ENCODE assay signal across 10 cellular contexts in the genomic region with DNA sequence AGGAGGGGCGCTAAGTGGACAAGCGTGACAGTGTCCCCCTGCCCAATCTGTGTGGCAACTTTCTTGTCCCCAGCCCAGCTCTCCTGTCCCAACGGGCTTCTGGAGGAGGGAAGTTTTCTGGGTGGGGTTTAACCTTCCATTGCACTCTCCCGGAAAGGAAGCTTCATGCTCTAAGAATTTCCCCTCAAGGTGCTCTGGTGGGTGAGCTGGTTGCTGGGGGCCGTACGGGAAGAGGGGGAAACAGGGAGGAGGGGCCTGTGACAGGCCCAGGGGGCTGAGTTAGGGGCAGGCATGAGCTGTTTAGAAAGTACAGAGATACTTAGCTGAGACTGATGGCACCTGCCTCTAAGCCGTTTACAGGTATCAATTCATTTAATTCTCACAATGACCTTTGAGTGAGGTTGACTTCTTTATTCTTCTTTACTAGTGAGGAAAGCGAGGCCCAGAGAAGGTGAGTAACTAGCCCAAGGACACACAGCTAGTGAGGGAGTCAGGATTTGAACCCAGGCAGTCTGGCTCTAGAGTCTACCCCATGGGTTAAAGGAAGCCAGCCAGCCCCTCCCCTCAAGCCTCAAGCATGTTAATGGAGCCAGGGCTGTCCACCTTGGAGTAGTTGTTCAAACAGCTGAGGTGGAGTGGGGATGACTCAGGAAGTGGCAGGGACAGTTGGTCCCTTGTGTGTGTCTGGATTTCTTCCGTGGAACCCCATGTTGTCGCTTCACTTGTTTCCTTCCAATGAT. TPM values are rescaled to one million over a fixed set of nuclear protein-coding genes. Genes with fewer than 3 reads are reported as not detected.
A peak's percentile ranks its signal among the peaks of the same experiment; 100 is the strongest.
DNase-seq lines count a peak whose midpoint lies in the region; ATAC-seq and TF ChIP-seq lines count a peak whose summit lies in the region.
"Had no signal": no experiment of that assay in that cellular context is flagged by ENCODE, and none has a peak within 500 bp of the region (broad histone marks: within the 10 kb centered on the region; RNA-seq: fewer than 3 reads in every experiment).

No MANE protein-coding gene starts in this region.

- H3K79me2 ChIP-seq in SK-N-SH (ENCODE audit: insufficient read depth) (no peaks in the 10 kb centered on the region), GM23338 (replicated peaks; ENCODE audit: insufficient read depth) (no peaks in the 10 kb centered on the region)

- H3F3A ChIP-seq in SK-N-SH (replicated peaks; ENCODE audit: insufficient read depth) (peaks cover 7% of the 10 kb centered on the region), GM23338 (replicated peaks; ENCODE audit: low read depth) (no peaks in the 10 kb centered on the region)

- DNase-seq in SK-N-SH: no peak
- DNase-seq in activated CD8-positive, alpha-beta T cell treated with anti-CD3 and anti-CD28 coated beads for 36 hours: peak; percentile 58
- peak in 1 of 3 donors; percentile 7 for DNase-seq in right cardiac atrium
- no peak for DNase-seq in GM23338 (ENCODE audit: low spot score)
- DNase-seq: mammary epithelial cell had no signal

- H3K27me3 ChIP-seq in SK-N-SH (ENCODE audit: insufficient read depth) (no peaks in the 10 kb centered on the region), right cardiac atrium (ENCODE audit: control insufficient read depth, insufficient read depth) (no peaks in the 10 kb centered on the region), GM23338 (ENCODE audit: insufficient read depth) (no peaks in the 10 kb centered on the region)

- H3K36me3 ChIP-seq in SK-N-SH (replicated peaks in 1 of 2; ENCODE audit: control insufficient read depth in 1 of 2, insufficient read depth in 2 of 2, low read length in 1 of 2): no peaks in the 10 kb centered on the region
- H3K36me3 ChIP-seq in GM23338 (ENCODE audit: insufficient read depth): no peaks in the 10 kb centered on the region

- H3K4me3 ChIP-seq in SK-N-SH (ENCODE audit: low read depth in 2 of 2, low read length in 1 of 2) (no peak overlapping the region), right cardiac atrium (ENCODE audit: low read length) (no peak overlapping the region), GM23338 (no peak overlapping the region)

- peak overlapping the region; percentile 15; the same call in 1 of the 2 replicates for H3K4me2 ChIP-seq in SK-N-SH
- no peak overlapping the region for H3K4me2 ChIP-seq in GM23338

- H3K27me3 Mint-ChIP-seq in activated CD8-positive, alpha-beta T cell treated with anti-CD3 and anti-CD28 coated beads for 36 hours: no peaks in the 10 kb centered on the region
- no peaks in the 10 kb centered on the region for H3K27me3 Mint-ChIP-seq in stimulated activated naive CD8-positive, alpha-beta T cell treated with anti-CD3 and anti-CD28 coated beads, Interleukin-15, Interleukin-2, amounts not matched to agents 100 ng/mL and 50 ng/mL, for 24 hours
- peaks cover 16% of the 10 kb centered on the region for H3K27me3 Mint-ChIP-seq in GM23338 (ENCODE audit: insufficient read depth, low read depth, poor library complexity)

- no peak for ATAC-seq in SK-N-SH treated with all-trans-retinoic acid at 6 μM for 48 hours
- peak; percentile 48 for ATAC-seq in activated CD8-positive, alpha-beta T cell treated with anti-CD3 and anti-CD28 coated beads for 36 hours
- peak in 1 of 2 donors; percentile 55 for ATAC-seq in right cardiac atrium
- ATAC-seq in GM21390 (IDR thresholded peaks at IDR 0.05; ENCODE audit: unreplicated experiment): no peak
- no peak for ATAC-seq in HG03460 (IDR thresholded peaks at IDR 0.05; ENCODE audit: unreplicated experiment)
- no peak for ATAC-seq in GM23338

- H3K9me2 ChIP-seq in SK-N-SH: no peaks in the 10 kb centered on the region
- H3K9me2 ChIP-seq in GM23338 (ENCODE audit: insufficient read depth): no peaks in the 10 kb centered on the region

- TF ChIP-seq RAD21 in SK-N-SH (IDR thresholded peaks at IDR 0.05; ENCODE audit: low read length): no peak

- TF ChIP-seq EP300 in SK-N-SH (IDR thresholded peaks at IDR 0.05; ENCODE audit: borderline replicate concordance in 1 of 2, low read depth in 1 of 2, low read length in 1 of 2): no peak

- H3K27ac ChIP-seq in SK-N-SH (ENCODE audit: low read depth in 2 of 2, low read length in 1 of 2): no peak overlapping the region
- H3K27ac ChIP-seq in right cardiac atrium (ENCODE audit: low read length): peak overlapping the region; percentile 62
- no peak overlapping the region for H3K27ac ChIP-seq in GM23338 (ENCODE audit: low read depth)

- no peak overlapping the region for H3K9ac ChIP-seq in SK-N-SH

- intact Hi-C loops in activated CD8-positive, alpha-beta T cell treated with anti-CD3 and anti-CD28 coated beads for 36 hours (cut with micrococcal nuclease): loop anchor here (5.0 kb wide), 1 partner anchor 55 kb away; no protein-coding TSS in a partner anchor
- intact Hi-C loops in right cardiac atrium (cut with DNase I): loop anchor here in 2 of 4 donors (5.0 kb wide), 2 partner anchors 40 to 55 kb away; no protein-coding TSS in a partner anchor

- H3K4me1 Mint-ChIP-seq in activated CD8-positive, alpha-beta T cell treated with anti-CD3 and anti-CD28 coated beads for 36 hours (ENCODE audit: low read depth): peaks cover 33% of the 10 kb centered on the region
- peaks cover 29% of the 10 kb centered on the region for H3K4me1 Mint-ChIP-seq in stimulated activated naive CD8-positive, alpha-beta T cell treated with anti-CD3 and anti-CD28 coated beads, Interleukin-15, Interleukin-2, amounts not matched to agents 100 ng/mL and 50 ng/mL, for 24 hours (ENCODE audit: low read depth)
- H3K4me1 Mint-ChIP-seq in GM23338: no peaks in the 10 kb centered on the region

- no peaks in the 10 kb centered on the region for H4K20me1 ChIP-seq in SK-N-SH (ENCODE audit: insufficient read depth)
- H4K20me1 ChIP-seq in GM23338 (replicated peaks; ENCODE audit: insufficient read depth): no peaks in the 10 kb centered on the region; the same call in 1 of the 2 replicates

- H3K4me1 ChIP-seq in SK-N-SH (ENCODE audit: control insufficient read depth in 1 of 2, insufficient read depth in 2 of 2, low read depth in 1 of 2, low read length in 1 of 2): peaks cover 2 to 4% of the 10 kb centered on the region in 2 experiments; a peak in 1 of 4 replicates
- peaks cover 6% of the 10 kb centered on the region for H3K4me1 ChIP-seq in right cardiac atrium (ENCODE audit: control insufficient read depth, insufficient read depth, low read length)
- H3K4me1 ChIP-seq in GM23338 (ENCODE audit: insufficient read depth): no peaks in the 10 kb centered on the region

- no peak for TF ChIP-seq CTCF in SK-N-SH (IDR thresholded peaks at IDR 0.05)
- no peak for TF ChIP-seq CTCF in activated CD8-positive, alpha-beta T cell treated with anti-CD3 and anti-CD28 coated beads for 36 hours (IDR thresholded peaks at IDR 0.05)
- no peak for TF ChIP-seq CTCF in GM23338 (conservative IDR thresholded peaks at IDR 0.05; ENCODE audit: low read depth in 2 of 2)

- no peaks in the 10 kb centered on the region for H3K36me3 Mint-ChIP-seq in activated CD8-positive, alpha-beta T cell treated with anti-CD3 and anti-CD28 coated beads for 36 hours (ENCODE audit: low read depth)
- H3K36me3 Mint-ChIP-seq in stimulated activated naive CD8-positive, alpha-beta T cell treated with anti-CD3 and anti-CD28 coated beads, Interleukin-15, Interleukin-2, amounts not matched to agents 100 ng/mL and 50 ng/mL, for 24 hours (ENCODE audit: low read depth): no peaks in the 10 kb centered on the region
- no peaks in the 10 kb centered on the region for H3K36me3 Mint-ChIP-seq in GM23338 (ENCODE audit: low read depth)

- no peaks in the 10 kb centered on the region for H3K9me3 Mint-ChIP-seq in activated CD8-positive, alpha-beta T cell treated with anti-CD3 and anti-CD28 coated beads for 36 hours
- H3K9me3 Mint-ChIP-seq in stimulated activated naive CD8-positive, alpha-beta T cell treated with anti-CD3 and anti-CD28 coated beads, Interleukin-15, Interleukin-2, amounts not matched to agents 100 ng/mL and 50 ng/mL, for 24 hours: no peaks in the 10 kb centered on the region
- H3K9me3 Mint-ChIP-seq in GM23338: no peaks in the 10 kb centered on the region

- H2AFZ ChIP-seq in SK-N-SH (ENCODE audit: low read depth) (no peak overlapping the region), GM23338 (no peak overlapping the region)

- POLR2A ChIA-PET in SK-N-SH (lab: Yijun Ruan, JAX): no interaction called here
- POLR2A ChIA-PET in activated CD8-positive, alpha-beta T cell treated with anti-CD3 and anti-CD28 coated beads for 36 hours (lab: Charles Lee): interaction anchor here (0.8 to 5.7 kb wide), 11 partner anchors 9 to 116 kb away, joined by 3 to 48 read pairs (median 6); a partner anchor contains a TSS

- 68% methylated on average over 9 of the region's 10 CpGs for WGBS in SK-N-SH (ENCODE audit: low lambda C conversion rate)
- WGBS in right cardiac atrium: 59% methylated on average over 10 of the region's 10 CpGs

- H3K4me3 Mint-ChIP-seq in activated CD8-positive, alpha-beta T cell treated with anti-CD3 and anti-CD28 coated beads for 36 hours: peak overlapping the region; percentile 17
- peak overlapping the region; percentile 62 for H3K4me3 Mint-ChIP-seq in stimulated activated naive CD8-positive, alpha-beta T cell treated with anti-CD3 and anti-CD28 coated beads, Interleukin-15, Interleukin-2, amounts not matched to agents 100 ng/mL and 50 ng/mL, for 24 hours
- H3K4me3 Mint-ChIP-seq in GM23338: no peak overlapping the region

- H3K9me3 ChIP-seq in SK-N-SH (no peaks in the 10 kb centered on the region), right cardiac atrium (ENCODE audit: control insufficient read depth, low read length) (no peaks in the 10 kb centered on the region)

- H3K27ac Mint-ChIP-seq in activated CD8-positive, alpha-beta T cell treated with anti-CD3 and anti-CD28 coated beads for 36 hours: peak overlapping the region; percentile 86
- peak overlapping the region; percentile 80 for H3K27ac Mint-ChIP-seq in stimulated activated naive CD8-positive, alpha-beta T cell treated with anti-CD3 and anti-CD28 coated beads, Interleukin-15, Interleukin-2, amounts not matched to agents 100 ng/mL and 50 ng/mL, for 24 hours
- H3K27ac Mint-ChIP-seq in GM23338: no peak overlapping the region

- CTCF ChIA-PET in SK-N-SH (lab: Yijun Ruan, JAX): interaction anchor here (0.8 to 6.3 kb wide), 22 partner anchors 11 to 555 kb away, joined by 3 to 129 read pairs (median 7); a partner anchor contains a TSS
- CTCF ChIA-PET in activated CD8-positive, alpha-beta T cell treated with anti-CD3 and anti-CD28 coated beads for 36 hours (lab: Charles Lee): interaction anchor here (0.8 to 7.0 kb wide), 20 partner anchors 11 to 346 kb away, joined by 3 to 265 read pairs (median 12); a partner anchor contains a TSS

RNA-seq across cellular contexts. Expression of a gene that starts 18.9 kb away (rescaled TPM):
- polyA plus RNA-seq in SK-N-SH (2012; rRNA removed) (2.6 and 7.4 TPM in 2 replicates), right cardiac atrium (15.0 TPM), GM23338 (2016; fragmentation: Nextera tagmentation; extraction: Ambion mirVana) (0.09 and 0.47 TPM in 2 replicates)
- polyA plus RNA-seq in SK-N-SH (2012; cell fraction: cytosol; rRNA removed): 3.1 and 4.6 TPM in 2 replicates
- 8.1 and 10.9 TPM in 2 replicates for polyA plus RNA-seq in SK-N-SH (2012; cell fraction: nucleus; rRNA removed)
- total RNA-seq in activated CD8-positive, alpha-beta T cell treated with anti-CD3 and anti-CD28 coated beads for 36 hours: 1 to 10 TPM; 4.9 to 8.5 TPM
- 10 to 100 TPM; 10.2 to 24.1 (median 17.4) TPM for total RNA-seq in right cardiac atrium
- total RNA-seq in GM23338 (2014; rRNA removed; shearing (Covaris generic)): 0.12 and 0.14 TPM in 2 replicates

RNA-seq across cellular contexts. Expression of a gene that starts 20.8 kb away (rescaled TPM):
- polyA plus RNA-seq in SK-N-SH (2012; rRNA removed) (not detected in 2 replicates), right cardiac atrium (0.11 TPM), GM23338 (2016; fragmentation: Nextera tagmentation; extraction: Ambion mirVana) (not detected in 2 replicates)
- not detected in 2 replicates for polyA plus RNA-seq in SK-N-SH (2012; cell fraction: cytosol; rRNA removed)
- polyA plus RNA-seq in SK-N-SH (2012; cell fraction: nucleus; rRNA removed): not detected in 2 replicates
- not detected for total RNA-seq in activated CD8-positive, alpha-beta T cell treated with anti-CD3 and anti-CD28 coated beads for 36 hours
- under 1 TPM; 0.11 to 0.66 (median 0.19) TPM for total RNA-seq in right cardiac atrium
- not detected in 2 replicates for total RNA-seq in GM23338 (2014; rRNA removed; shearing (Covaris generic))
- total RNA-seq: mammary epithelial cell had no signal
- polyA plus RNA-seq: mammary epithelial cell had no signal

RNA-seq across cellular contexts. Expression of a gene that starts 47.3 kb away (rescaled TPM):
- 0.58 and 0.94 TPM in 2 replicates for polyA plus RNA-seq in SK-N-SH (2012; rRNA removed)
- 0.60 and 0.84 TPM in 2 replicates for polyA plus RNA-seq in SK-N-SH (2012; cell fraction: cytosol; rRNA removed)
- polyA plus RNA-seq in SK-N-SH (2012; cell fraction: nucleus; rRNA removed): 1.2 and 2.2 TPM in 2 replicates
- under 1 TPM in 1 of 2 experiments, not detected in 1; 0.58 TPM for total RNA-seq in activated CD8-positive, alpha-beta T cell treated with anti-CD3 and anti-CD28 coated beads for 36 hours
- not detected for total RNA-seq in right cardiac atrium
- not detected for polyA plus RNA-seq in right cardiac atrium
- total RNA-seq in GM23338 (2014; rRNA removed; shearing (Covaris generic)): not detected in 2 replicates
- polyA plus RNA-seq in GM23338 (2016; fragmentation: Nextera tagmentation; extraction: Ambion mirVana): not detected in 2 replicates
- total RNA-seq: mammary epithelial cell, urinary bladder had no signal
- polyA plus RNA-seq: urinary bladder had no signal
